In the genomic region with DNA sequence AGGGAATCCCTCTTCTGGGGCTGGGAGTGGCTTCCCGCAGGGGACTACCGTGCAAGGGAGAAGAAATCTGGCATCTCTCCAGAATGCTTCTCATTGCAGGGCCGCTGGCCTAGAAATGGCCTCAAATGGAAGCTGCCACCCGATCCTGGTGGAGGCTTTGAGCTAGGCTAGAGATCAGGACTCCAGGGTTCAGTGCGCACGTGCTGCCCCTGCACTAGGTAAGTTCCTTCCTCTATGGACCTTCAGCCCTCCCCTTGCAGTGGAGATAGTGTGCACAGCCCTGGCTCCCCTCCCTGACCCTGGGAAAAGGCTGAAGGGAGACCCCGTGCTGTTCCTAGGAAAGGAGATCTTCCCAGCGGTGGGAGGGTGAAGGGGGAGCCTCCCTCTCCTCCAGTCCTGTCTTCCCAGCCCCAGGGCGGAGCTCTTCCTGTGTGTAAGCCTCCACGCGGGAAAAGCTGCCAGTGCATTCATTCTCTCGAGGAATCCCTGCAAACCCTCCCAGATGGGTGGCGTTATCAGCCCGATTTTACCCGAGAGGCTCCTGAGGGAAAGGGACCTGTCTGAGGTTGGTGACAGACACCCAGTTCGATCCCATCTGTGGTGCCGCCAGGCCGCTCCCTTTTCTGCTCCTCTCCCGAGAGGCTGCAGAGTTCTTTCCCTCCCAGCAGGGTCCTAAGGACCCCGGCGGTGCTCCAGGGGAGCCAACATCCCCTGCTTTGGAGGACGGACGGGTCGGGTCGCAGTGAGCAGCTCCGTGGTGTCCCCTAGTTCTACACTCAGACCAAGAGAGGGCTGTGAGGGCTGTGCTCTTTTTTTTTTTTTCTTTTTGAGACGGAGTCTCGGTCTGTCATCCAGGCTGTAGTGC, we compare ENCODE assay signal across 8 cellular contexts. TPM values are rescaled to one million over a fixed set of nuclear protein-coding genes. Genes with fewer than 3 reads are reported as not detected.
DNase-seq lines count a peak whose midpoint lies in the region; ATAC-seq and TF ChIP-seq lines count a peak whose summit lies in the region.

No MANE protein-coding gene starts in this region.

- H3K4me2 ChIP-seq in skeletal muscle satellite cell (ENCODE audit: low read length): peak overlapping the region; percentile 96

- WGBS in esophagus muscularis mucosa: 5% methylated on average over 23 of the region's 28 CpGs
- WGBS in gastroesophageal sphincter (ENCODE audit: low coverage in 1 of 2), 2 donors: 13% methylated on average over 23 of the region's 28 CpGs; no CpG with 5 or more reads in 1 of the 2 donors

- DNase-seq in activated naive CD4-positive, alpha-beta T cell treated with anti-CD3 and anti-CD28 coated beads for 36 hours: no peak
- no peak for DNase-seq in activated naive CD4-positive, alpha-beta T cell treated with anti-CD3 and anti-CD28 coated beads, Interleukin-2, amount 50 U/mL, for 16 hours
- DNase-seq in SK-N-DZ (ENCODE audit: low spot score): peak; percentile 56
- no peak for DNase-seq in esophagus muscularis mucosa (ENCODE audit: extremely low spot score)

- H3K27ac Mint-ChIP-seq in activated naive CD4-positive, alpha-beta T cell treated with anti-CD3 and anti-CD28 coated beads for 36 hours: no peak overlapping the region

- TF ChIP-seq EP300 in esophagus muscularis mucosa (IDR thresholded peaks at IDR 0.05): no peak
- TF ChIP-seq EP300 in gastroesophageal sphincter (IDR thresholded peaks at IDR 0.05): no peak

- H3K27ac ChIP-seq in esophagus muscularis mucosa (replicated peaks in 1 of 4) (peak overlapping the region in 3 of 4 donors; percentile 80 to 91 (median 82)), gastroesophageal sphincter (peak overlapping the region in 1 of 4 donors; percentile 78)

- CTCF ChIA-PET in activated naive CD4-positive, alpha-beta T cell treated with anti-CD3 and anti-CD28 coated beads for 36 hours (lab: Charles Lee): interaction anchor here (0.6 to 2.4 kb wide), 13 partner anchors 9 to 1367 kb away, joined by 3 to 16 read pairs (median 3); partner anchors contain the start of gene URM1

- peaks cover 39% of the 10 kb centered on the region for H3K27me3 Mint-ChIP-seq in activated naive CD4-positive, alpha-beta T cell treated with anti-CD3 and anti-CD28 coated beads for 36 hours (ENCODE audit: low read depth)

- no peak for TF ChIP-seq CTCF in esophagus muscularis mucosa (IDR thresholded peaks at IDR 0.05)
- no peak for TF ChIP-seq CTCF in gastroesophageal sphincter (IDR thresholded peaks at IDR 0.05)

- TF ChIP-seq POLR2A in esophagus muscularis mucosa (IDR thresholded peaks at IDR 0.05; ENCODE audit: low read depth) (no peak), gastroesophageal sphincter (IDR thresholded peaks at IDR 0.05) (no peak)

- H3K9me3 Mint-ChIP-seq in activated naive CD4-positive, alpha-beta T cell treated with anti-CD3 and anti-CD28 coated beads for 36 hours: no peaks in the 10 kb centered on the region

- H3K4me3 Mint-ChIP-seq in activated naive CD4-positive, alpha-beta T cell treated with anti-CD3 and anti-CD28 coated beads for 36 hours: peak overlapping the region; percentile 67

- H3K9me3 ChIP-seq in esophagus muscularis mucosa (no peaks in the 10 kb centered on the region), skeletal muscle satellite cell (replicated peaks; ENCODE audit: low read length) (no peaks in the 10 kb centered on the region), gastroesophageal sphincter (no peaks in the 10 kb centered on the region)

- H3K36me3 ChIP-seq in esophagus muscularis mucosa (peaks cover 0 to 13% (median 6%) of the 10 kb centered on the region in 4 donors), skeletal muscle satellite cell (ENCODE audit: insufficient read depth, low read length) (peaks cover 7% of the 10 kb centered on the region), gastroesophageal sphincter (peaks cover 0 to 18% of the 10 kb centered on the region in 2 donors)

- H3K4me1 Mint-ChIP-seq in activated naive CD4-positive, alpha-beta T cell treated with anti-CD3 and anti-CD28 coated beads for 36 hours (ENCODE audit: low read depth): peaks cover 9% of the 10 kb centered on the region

- H3K4me1 ChIP-seq in esophagus muscularis mucosa (peaks cover 15 to 31% (median 28%) of the 10 kb centered on the region in 4 donors), skeletal muscle satellite cell (ENCODE audit: control insufficient read depth, insufficient read depth, low read length) (peaks cover 27% of the 10 kb centered on the region), gastroesophageal sphincter (peaks cover 0 to 32% (median 14%) of the 10 kb centered on the region in 3 donors)

- intact Hi-C loops in activated naive CD4-positive, alpha-beta T cell treated with anti-CD3 and anti-CD28 coated beads for 36 hours (cut with micrococcal nuclease): no loop called here
- intact Hi-C loops in esophagus muscularis mucosa (cut with DNase I): no loop called here

- H3K27me3 ChIP-seq in esophagus muscularis mucosa: peaks cover 0 to 25% (median 0%) of the 10 kb centered on the region in 4 donors
- peaks cover 25% of the 10 kb centered on the region for H3K27me3 ChIP-seq in skeletal muscle satellite cell (ENCODE audit: control insufficient read depth, insufficient read depth, low read length)
- peaks cover 27% of the 10 kb centered on the region for H3K27me3 ChIP-seq in gastroesophageal sphincter

- ATAC-seq in gastroesophageal sphincter (no peak), HG03039 (IDR thresholded peaks at IDR 0.05; ENCODE audit: unreplicated experiment) (no peak), GM21528 (IDR thresholded peaks at IDR 0.05; ENCODE audit: low FRiP score, unreplicated experiment) (no peak)

- H3K4me3 ChIP-seq in esophagus muscularis mucosa: peak overlapping the region; percentile 87 to 100 (median 94)
- no peak overlapping the region for H3K4me3 ChIP-seq in skeletal muscle satellite cell (ENCODE audit: low read length)
- H3K4me3 ChIP-seq in gastroesophageal sphincter: peak overlapping the region in 1 of 2 donors; percentile 78

- no peaks in the 10 kb centered on the region for H3K36me3 Mint-ChIP-seq in activated naive CD4-positive, alpha-beta T cell treated with anti-CD3 and anti-CD28 coated beads for 36 hours (ENCODE audit: low read depth)

- H3K9ac ChIP-seq in skeletal muscle satellite cell (ENCODE audit: low read depth, low read length): peak overlapping the region; percentile 76

RNA-seq across cellular contexts. Expression of gene CERCAM, which starts 1.4 kb away (rescaled TPM):
- total RNA-seq in activated naive CD4-positive, alpha-beta T cell treated with anti-CD3 and anti-CD28 coated beads for 36 hours: under 1 TPM; 0.33 to 0.57 TPM
- polyA plus RNA-seq in SK-N-DZ (2014; cell fraction: cytosol; rRNA removed): 17.3 and 17.5 TPM in 2 replicates
- polyA plus RNA-seq in SK-N-DZ (2014; cell fraction: nucleus; rRNA removed): 25.4 and 37.9 TPM in 2 replicates
- total RNA-seq in esophagus muscularis mucosa (10 to 100 TPM; 21.7 to 31.0 (median 27.5) TPM), gastroesophageal sphincter (10 to 100 TPM; 18.0 to 30.0 (median 28.1) TPM)
- 79.3 and 89.6 TPM in 2 replicates for total RNA-seq in skeletal muscle satellite cell (2012; rRNA removed)

RNA-seq across cellular contexts. Expression of gene ODF2, which starts 36.5 kb away (rescaled TPM):
- 10 to 100 TPM; 73.6 to 73.7 TPM for total RNA-seq in activated naive CD4-positive, alpha-beta T cell treated with anti-CD3 and anti-CD28 coated beads for 36 hours
- 41.0 and 44.2 TPM in 2 replicates for polyA plus RNA-seq in SK-N-DZ (2014; cell fraction: cytosol; rRNA removed)
- 129 and 152 TPM in 2 replicates for polyA plus RNA-seq in SK-N-DZ (2014; cell fraction: nucleus; rRNA removed)
- total RNA-seq in esophagus muscularis mucosa (10 to 100 TPM; 18.1 to 34.3 (median 23.0) TPM), gastroesophageal sphincter (10 to 100 TPM; 19.7 to 30.1 (median 26.9) TPM)
- total RNA-seq in skeletal muscle satellite cell (2012; rRNA removed): 41.5 and 41.6 TPM in 2 replicates

RNA-seq across cellular contexts. Expression of gene URM1, which starts 48.1 kb away (rescaled TPM):
- 10 to 100 TPM; 44.4 to 45.2 TPM for total RNA-seq in activated naive CD4-positive, alpha-beta T cell treated with anti-CD3 and anti-CD28 coated beads for 36 hours
- polyA plus RNA-seq in SK-N-DZ (2014; cell fraction: cytosol; rRNA removed): 62.2 and 79.0 TPM in 2 replicates
- 53.9 and 93.5 TPM in 2 replicates for polyA plus RNA-seq in SK-N-DZ (2014; cell fraction: nucleus; rRNA removed)
- 10 to 100 TPM; 25.3 to 36.8 (median 28.3) TPM for total RNA-seq in esophagus muscularis mucosa
- 30.2 and 34.1 TPM in 2 replicates for total RNA-seq in skeletal muscle satellite cell (2012; rRNA removed)
- 10 to 100 TPM; 20.5 to 46.8 (median 30.2) TPM for total RNA-seq in gastroesophageal sphincter

Comparison
In these comparisons a context has a peak if more than half of its experiments do, and no peak if none do; other contexts are left out.
1. RNA of gene CERCAM, which starts 1.4 kb away (total RNA-seq): 21.7 to 31.0 TPM in esophagus muscularis mucosa and 18.0 to 30.0 TPM in gastroesophageal sphincter; 0.33 to 0.57 TPM in activated naive CD4-positive, alpha-beta T cell treated with anti-CD3 and anti-CD28 coated beads for 36 hours; every median in the first group is over 10 times any median in the second.